27 cellular contexts compared by ENCODE assay signal in genomic region chr7:148299335-148299734, GRCh38.
DNase-seq lines count a peak whose midpoint lies in the region; ATAC-seq, FAIRE-seq and TF ChIP-seq lines count a peak whose summit lies in the region.
"Had no signal": no experiment of that assay in that cellular context is flagged by ENCODE, and none has a peak within 500 bp of the region (broad histone marks: within the 10 kb centered on the region; RNA-seq: fewer than 3 reads in every experiment).

No MANE protein-coding gene starts in this region.

- no peak overlapping the region for H3K4me3 ChIP-seq in K562
- H3K4me3 ChIP-seq in trophoblast cell (ENCODE audit: low read depth, low read length), result no peak overlapping the region
- no peak overlapping the region for H3K4me3 ChIP-seq in OCI-LY7 (ENCODE audit: low read depth, low read length, poor library complexity, severe bottlenecking)
- H3K4me3 ChIP-seq: colonic mucosa, gastroesophageal sphincter, psoas muscle, transverse colon had no signal

- H4K12ac ChIP-seq in trophoblast cell (ENCODE audit: low read depth, low read length), result no peak overlapping the region

- H2BK120ac ChIP-seq in trophoblast cell (ENCODE audit: insufficient read depth, low read length, poor library complexity), result no peak overlapping the region

- no peak overlapping the region for H4K8ac ChIP-seq in trophoblast cell (ENCODE audit: low read depth, low read length)

- H3K9me2 ChIP-seq in OCI-LY7 (ENCODE audit: insufficient read depth, low read length), result no peaks in the 10 kb centered on the region

- no peak overlapping the region for H3K4me2 ChIP-seq in K562 (ENCODE audit: insufficient read depth, low read length)
- H3K4me2 ChIP-seq in trophoblast cell (ENCODE audit: low read length), result no peak overlapping the region
- H3K4me2 ChIP-seq in OCI-LY7 (ENCODE audit: low read length), result no peak overlapping the region

- H3K23ac ChIP-seq in trophoblast cell (ENCODE audit: low read length), result no peak overlapping the region

- H3K36me3 ChIP-seq in K562 (ENCODE audit: control insufficient read depth, insufficient read depth, low read length) (no peaks in the 10 kb centered on the region), trophoblast cell (ENCODE audit: control insufficient read depth in 1 of 2, insufficient read depth in 2 of 2, low read length in 2 of 2) (peaks cover 0 to 1% of the 10 kb centered on the region in 2 experiments), OCI-LY7 (ENCODE audit: insufficient read depth, low read length) (no peaks in the 10 kb centered on the region)
- H3K36me3 ChIP-seq: colonic mucosa, gastroesophageal sphincter, transverse colon had no signal

- no peak overlapping the region for H4K91ac ChIP-seq in trophoblast cell (ENCODE audit: low read depth, low read length)

- H3K27me3 ChIP-seq in K562 (ENCODE audit: control insufficient read depth in 2 of 2, insufficient read depth in 2 of 2, low read length in 2 of 2) (no peaks in the 10 kb centered on the region), trophoblast cell (ENCODE audit: insufficient read depth, low read length) (no peaks in the 10 kb centered on the region)
- H3K27me3 ChIP-seq: colonic mucosa, gastroesophageal sphincter, transverse colon had no signal

- H3K9ac ChIP-seq in K562 (ENCODE audit: insufficient read depth in 1 of 2, low read depth in 2 of 2, low read length in 2 of 2) (no peak overlapping the region), trophoblast cell (ENCODE audit: low read length) (no peak overlapping the region)

- H3K79me2 ChIP-seq in K562 (ENCODE audit: control insufficient read depth, insufficient read depth, low read length) (no peaks in the 10 kb centered on the region), trophoblast cell (ENCODE audit: control insufficient read depth, insufficient read depth, low read length, poor library complexity) (no peaks in the 10 kb centered on the region), OCI-LY7 (ENCODE audit: insufficient read depth, low read depth, low read length) (no peaks in the 10 kb centered on the region)

- H3K27ac ChIP-seq in K562 (ENCODE audit: extremely low read depth, low read depth, low read length) (no peak overlapping the region), trophoblast cell (ENCODE audit: low read depth, low read length) (no peak overlapping the region), OCI-LY7 (ENCODE audit: low read depth, low read length, poor library complexity, severe bottlenecking) (no peak overlapping the region)
- H3K27ac ChIP-seq: colonic mucosa, gastroesophageal sphincter, psoas muscle, transverse colon had no signal

- in situ Hi-C loops in K562 (cut with MboI), result no loop called here

- H4K20me1 ChIP-seq in K562 (replicated peaks; ENCODE audit: control insufficient read depth, insufficient read depth, low read length) (no peaks in the 10 kb centered on the region), OCI-LY7 (ENCODE audit: insufficient read depth, low read length) (no peaks in the 10 kb centered on the region)

- intact Hi-C loops in K562 (cut with micrococcal nuclease), result no loop called here
- intact Hi-C loops in OCI-LY7 (cut with micrococcal nuclease; ENCODE audit: unreplicated experiment), result no loop called here

- H2AK5ac ChIP-seq in trophoblast cell (ENCODE audit: low read length), result no peak overlapping the region

- DNase-seq in HT-29 (ENCODE audit: low spot score), result peak; percentile 63
- no peak for DNase-seq in K562 (ENCODE audit: extremely low read depth in 1 of 4, low spot score in 3 of 4)
- peak; percentile 75 for DNase-seq in left kidney (ENCODE audit: low read depth, low spot score)
- DNase-seq in trophoblast cell, result no peak
- no peak for DNase-seq in GOT3 (lab: John Stamatoyannopoulos, UW)
- DNase-seq in urothelium cell line (ENCODE audit: low spot score), result no peak
- no peak for DNase-seq in Ammon's horn (ENCODE audit: low spot score)
- DNase-seq in OCI-LY7 (ENCODE audit: low spot score), result no peak
- DNase-seq: ACHN; activated CD4-positive, alpha-beta T cell treated with anti-CD3 and anti-CD28 coated beads, Interleukin-2, amount 10 ng/mL, durations not matched to agents 24 days and 14 days; activated effector memory CD4-positive, alpha-beta T cell treated with Interleukin-2 at 50 U/mL for 16 hours; aorta; colonic mucosa; DMS53; effector CD4-positive, alpha-beta T cell; HCEC 1CT; hypothalamus; KBM-7; left ventricle myocardium superior; naive B cell; NCI-H1417 treated with DMSO at 0.1 percent for 48 hours; nucleus accumbens; psoas muscle; transverse colon had no signal

- POLR2A ChIA-PET in K562 (lab: Yijun Ruan, JAX) (interaction anchor here (0.6 kb wide), 1 partner anchor 15 kb away, joined by 3 read pairs; no protein-coding TSS in a partner anchor), OCI-LY7 (lab: Charles Lee) (interaction anchor here (0.6 kb wide), 1 partner anchor 598 kb away, joined by 3 read pairs; no protein-coding TSS in a partner anchor)

- TF ChIP-seq CTCF in K562 (IDR thresholded peaks at IDR 0.05 in 2 of 3, conservative IDR thresholded peaks at IDR 0.05 in 1 of 3; ENCODE audit: insufficient read depth in 2 of 3, low read depth in 1 of 3, low read length in 3 of 3), result no peak
- TF ChIP-seq CTCF in OCI-LY7 (conservative IDR thresholded peaks at IDR 0.05; ENCODE audit: low read length), result no peak

- H2BK5ac ChIP-seq in trophoblast cell (ENCODE audit: low read depth, low read length, poor library complexity), result no peak overlapping the region

- TF ChIP-seq EP300 in K562 (IDR thresholded peaks at IDR 0.05; ENCODE audit: low read length), result no peak

- WGBS in K562 (ENCODE audit: insufficient coverage, low coverage, missing lambda C conversion rate), result 2% methylated on average over 8 of the region's 8 CpGs
- WGBS in trophoblast cell (ENCODE audit: extremely low coverage, insufficient coverage, insufficient read length), result no CpG with 5 or more reads among the region's 8 CpGs

- H2AFZ ChIP-seq in K562 (ENCODE audit: low read depth, low read length) (no peak overlapping the region), trophoblast cell (ENCODE audit: insufficient read depth, low read length, poor library complexity) (no peak overlapping the region), OCI-LY7 (ENCODE audit: low read length) (no peak overlapping the region)

- ATAC-seq in K562, result peak; percentile 58
- ATAC-seq: gastroesophageal sphincter; left ventricle myocardium superior; psoas muscle; stimulated activated effector memory CD8-positive, alpha-beta T cell treated with anti-CD3 and anti-CD28 coated beads, Interleukin-12 subunit alpha, Interleukin-12 subunit beta, amount 100 ng/mL, for 72 hours had no signal

- peak overlapping the region; percentile 31 for H2BK12ac ChIP-seq in trophoblast cell (ENCODE audit: low read length)

- BruUV-seq in K562 (replicated peaks; lab: Mats Ljungman, UMichigan) (no TSS peak), OCI-LY7 (replicated peaks; lab: Mats Ljungman, UMichigan) (no TSS peak)

- no peak overlapping the region for H3K14ac ChIP-seq in trophoblast cell (ENCODE audit: low read length)

- TF ChIP-seq POLR2A in K562 (conservative IDR thresholded peaks at IDR 0.05), result no peak

- CTCF ChIA-PET in K562 (lab: Yijun Ruan, JAX; ENCODE audit: low intra/inter-chr PET ratio) (no interaction called here), OCI-LY7 (lab: Charles Lee; ENCODE audit: unreplicated experiment) (no interaction called here)

- H3K18ac ChIP-seq in trophoblast cell (ENCODE audit: low read length), result no peak overlapping the region

- no peaks in the 10 kb centered on the region for H3K9me1 ChIP-seq in K562 (ENCODE audit: control insufficient read depth, insufficient read depth, low read length)

- TF ChIP-seq RAD21 in K562 (CRISPR knock-in tag; conservative IDR thresholded peaks at IDR 0.05 in 1 of 2, IDR thresholded peaks at IDR 0.05 in 1 of 2), result no peak

- H3K79me1 ChIP-seq in trophoblast cell (ENCODE audit: low read length), result peaks cover 2% of the 10 kb centered on the region

- FAIRE-seq in K562 (lab: Jason Lieb, UNC), result no peak
- FAIRE-seq in urothelium cell line (lab: Jason Lieb, UNC), result no peak
- FAIRE-seq: GM12892 had no signal

- H3K4me1 ChIP-seq in K562 (replicated peaks in 1 of 2; ENCODE audit: control insufficient read depth in 2 of 2, insufficient read depth in 2 of 2, low read length in 2 of 2) (no peaks in the 10 kb centered on the region), trophoblast cell (ENCODE audit: control insufficient read depth in 1 of 2, insufficient read depth in 2 of 2, low read length in 2 of 2) (peaks cover 0 to 3% of the 10 kb centered on the region in 2 experiments), OCI-LY7 (ENCODE audit: insufficient read depth, low read length, poor library complexity, severe bottlenecking) (peaks cover 16% of the 10 kb centered on the region)
- H3K4me1 ChIP-seq: colonic mucosa, psoas muscle had no signal

- H3K9me3 ChIP-seq in K562 (replicated peaks; ENCODE audit: control insufficient read depth, insufficient read depth, low read depth, low read length) (no peaks in the 10 kb centered on the region), trophoblast cell (ENCODE audit: insufficient read depth, low read depth, low read length) (peaks cover 1% of the 10 kb centered on the region), OCI-LY7 (ENCODE audit: low read length) (no peaks in the 10 kb centered on the region)
- H3K9me3 ChIP-seq: colonic mucosa, gastroesophageal sphincter, psoas muscle, transverse colon had no signal

- no peak overlapping the region for H3K4ac ChIP-seq in trophoblast cell (ENCODE audit: low read depth, low read length)

TF ChIP-seq in K562, 482 proteins besides CTCF, POLR2A, EP300 and RAD21 (continues in another document):
- no peak for TF ChIP-seq PHTF2 (CRISPR knock-in tag; IDR thresholded peaks at IDR 0.05)
- no peak for TF ChIP-seq GTF2E2 (tag; IDR thresholded peaks at IDR 0.05)
- no peak for TF ChIP-seq SREBF1 (IDR thresholded peaks at IDR 0.05; ENCODE audit: borderline replicate concordance, low read depth, low read length)
- no peak for TF ChIP-seq PREB (CRISPR knock-in tag; IDR thresholded peaks at IDR 0.05)

Comparison
In these comparisons a context has a peak if more than half of its experiments do, and no peak if none do; other contexts are left out.
1. DNase-seq: peak in HT-29 (single experiment) and left kidney (single experiment); none in K562 (0 of 4), trophoblast cell (0 of 2), GOT3 (single experiment), urothelium cell line (single experiment), Ammon's horn (single experiment) and OCI-LY7 (single experiment).